ENCODE assay signal across 18 cellular contexts in genomic region chr22:38232196-38232595, GRCh38.
"Had no signal": no experiment of that assay in that cellular context is flagged by ENCODE, and none has a peak within 500 bp of the region (broad histone marks: within the 10 kb centered on the region; RNA-seq: fewer than 3 reads in every experiment).

No MANE protein-coding gene starts in this region.

- H3K9me3 ChIP-seq: colonic mucosa, pancreas, tibial artery, upper lobe of right lung, vagina had no signal

- H3K4me3 ChIP-seq: colonic mucosa, hepatocyte, pancreas, smooth muscle cell, tibial artery, upper lobe of right lung, vagina had no signal

- DNase-seq: colonic mucosa; dermis blood vessel endothelial cell; effector CD4-positive, alpha-beta T cell; foreskin melanocyte; head of caudate nucleus; naive thymus-derived CD8-positive, alpha-beta T cell; nucleus accumbens; pancreas; right cardiac atrium; stimulated activated CD4-positive, alpha-beta T cell treated with anti-CD3 and anti-CD28 coated beads, Interleukin-2, amount 100 ng/mL, for 48 hours; stimulated activated naive CD4-positive, alpha-beta T cell treated with Interleukin-2 at 50 U/mL for 16 hours; tibial artery; upper lobe of right lung had no signal

- H3K27me3 ChIP-seq: colonic mucosa, hepatocyte, pancreas, tibial artery, upper lobe of right lung, vagina had no signal

- ATAC-seq: naive thymus-derived CD8-positive, alpha-beta T cell; pancreas; right cardiac atrium; upper lobe of right lung had no signal

- H3K4me2 ChIP-seq: hepatocyte, smooth muscle cell had no signal

- H2AFZ ChIP-seq: hepatocyte had no signal

- H3K27ac ChIP-seq: colonic mucosa, hepatocyte, pancreas, tibial artery, upper lobe of right lung, vagina had no signal

- H3K9me3 Mint-ChIP-seq: naive thymus-derived CD8-positive, alpha-beta T cell; neural crest cell had no signal

- H3K4me3 Mint-ChIP-seq: naive thymus-derived CD8-positive, alpha-beta T cell; neural crest cell had no signal

- H3K27me3 Mint-ChIP-seq: naive thymus-derived CD8-positive, alpha-beta T cell; progenitor cell of endocrine pancreas had no signal
